In genomic region chr1:152188673-152189591, GRCh38 we compare ENCODE assay signal across 9 cellular contexts. TPM values are rescaled to one million over a fixed set of nuclear protein-coding genes. Genes with fewer than 3 reads are reported as not detected.
DNase-seq lines count a peak whose midpoint lies in the region; ATAC-seq and TF ChIP-seq lines count a peak whose summit lies in the region.
"Had no signal": no experiment of that assay in that cellular context is flagged by ENCODE, and none has a peak within 500 bp of the region (broad histone marks: within the 10 kb centered on the region; RNA-seq: fewer than 3 reads in every experiment).

No MANE protein-coding gene starts in this region.

- peak overlapping the region; percentile 66 for H2AK9ac ChIP-seq in IMR-90 (replicated peaks; ENCODE audit: low read depth, low read length, poor library complexity)

- no peak overlapping the region for H3K23ac ChIP-seq in IMR-90 (ENCODE audit: low read depth, low read length)

- no peak overlapping the region for H2BK120ac ChIP-seq in IMR-90 (ENCODE audit: low read depth, low read length)

- no peaks in the 10 kb centered on the region for H3K4me1 ChIP-seq in IMR-90 (ENCODE audit: control insufficient read depth, insufficient read depth, low read length)
- H3K4me1 ChIP-seq in right atrium auricular region = no peaks in the 10 kb centered on the region

- H3K36me3 Mint-ChIP-seq in activated naive CD8-positive, alpha-beta T cell treated with anti-CD3 and anti-CD28 coated beads, Interleukin-2, amount 50 U/mL, for 24 hours (ENCODE audit: low read depth) = no peaks in the 10 kb centered on the region

- H2BK5ac ChIP-seq in IMR-90 (ENCODE audit: low read depth, low read length, poor library complexity, severe bottlenecking) = no peak overlapping the region

- H4K20me1 ChIP-seq in IMR-90 (ENCODE audit: insufficient read depth, low read length) = no peaks in the 10 kb centered on the region

- in situ Hi-C loops in IMR-90 (cut with MboI; ENCODE audit: low sequenced_read_pairs) = no loop called here

- H2AFZ ChIP-seq in IMR-90 (replicated peaks; ENCODE audit: low read length, poor library complexity) = peak overlapping the region; percentile 95

- WGBS in IMR-90 (ENCODE audit: extremely low coverage in 2 of 2, insufficient read length in 1 of 2), 2 experiments = 13% methylated on average over 28 of the region's 62 CpGs; no CpG with 5 or more reads in 1 of the 2 experiments

- H3K4ac ChIP-seq in IMR-90 (ENCODE audit: low read depth, low read length) = no peak overlapping the region; the same call in 1 of the 2 replicates

- dilution Hi-C loops in IMR-90 (cut with HindIII; ENCODE audit: low sequenced_read_pairs, unreplicated experiment) = no loop called here

- H3K4me3 Mint-ChIP-seq in activated naive CD8-positive, alpha-beta T cell treated with anti-CD3 and anti-CD28 coated beads, Interleukin-2, amount 50 U/mL, for 24 hours = peak overlapping the region; percentile 81

- POLR2A ChIA-PET in IMR-90 (lab: Charles Lee; ENCODE audit: unreplicated experiment) = no interaction called here

- H3K4me3 ChIP-seq in IMR-90 (ENCODE audit: insufficient read depth, low read depth, low read length) = peak overlapping the region; percentile 36
- H3K4me3 ChIP-seq in right atrium auricular region = peak overlapping the region; percentile 43 to 55
- H3K4me3 ChIP-seq in skeletal muscle cell (ENCODE audit: low read depth, low read length) = peak overlapping the region; percentile 48

- H3K18ac ChIP-seq in IMR-90 (ENCODE audit: low read depth, low read length) = no peak overlapping the region; the same call in 1 of the 2 replicates

- H3K27ac ChIP-seq in IMR-90 (ENCODE audit: insufficient read depth, low read length) (no peak overlapping the region), right atrium auricular region (peak overlapping the region; percentile 70 to 77)

- intact Hi-C loops in IMR-90 (cut with micrococcal nuclease) = loop anchor here (1.0 to 10.0 kb wide), 4 partner anchors 38 to 269 kb away; no protein-coding TSS in a partner anchor

- H3K9me1 ChIP-seq in IMR-90 (ENCODE audit: insufficient read depth, low read length) = no peaks in the 10 kb centered on the region

- H3K79me1 ChIP-seq in IMR-90 (ENCODE audit: low read depth in 1 of 2, low read length in 2 of 2) = no peaks in the 10 kb centered on the region

- peak; percentile 49 for TF ChIP-seq CTCF in IMR-90 (conservative IDR thresholded peaks at IDR 0.05; ENCODE audit: low read depth, low read length)
- peak; percentile 71 to 84 for TF ChIP-seq CTCF in right atrium auricular region (IDR thresholded peaks at IDR 0.05)

- H4K8ac ChIP-seq in IMR-90 (ENCODE audit: low read depth in 2 of 2, low read length in 2 of 2) = peak overlapping the region; percentile 44 to 53; a peak in 1 of 4 replicates

- H2BK20ac ChIP-seq in IMR-90 (ENCODE audit: low read depth, low read length) = no peak overlapping the region

- H3K56ac ChIP-seq in IMR-90 (ENCODE audit: extremely low read depth, insufficient read depth, low read length) = no peak overlapping the region

- DNase-seq in EL (peak; percentile 62), IMR-90 (peak; percentile 30), T-helper 1 cell (peak; percentile 56 to 77 (median 67)), right atrium auricular region (ENCODE audit: low spot score) (peak; percentile 83), skeletal muscle cell (ENCODE audit: low read depth) (no peak), NCI-H2029 treated with DMSO at 0.1 percent for 48 hours (lab: John Stamatoyannopoulos, UW) (no peak)
- peak; percentile 84 for DNase-seq in activated naive CD8-positive, alpha-beta T cell treated with anti-CD3 and anti-CD28 coated beads, Interleukin-2, amount 50 U/mL, for 24 hours

- H2BK15ac ChIP-seq in IMR-90 (ENCODE audit: low read depth, low read length) = no peak overlapping the region

- 0 out of 2 replicates have a peak overlapping the region, but pooled peaks have one; percentile 21 for H4K5ac ChIP-seq in IMR-90 (ENCODE audit: low read depth, low read length)

- TF ChIP-seq POLR2A in IMR-90 (IDR thresholded peaks at IDR 0.05; ENCODE audit: low read depth, low read length) = no peak

- ATAC-seq in IMR-90 (ENCODE audit: low read depth) (peak; percentile 45), GM19023 (IDR thresholded peaks at IDR 0.05; ENCODE audit: unreplicated experiment) (no peak)
- peak; percentile 52 for ATAC-seq in activated naive CD8-positive, alpha-beta T cell treated with anti-CD3 and anti-CD28 coated beads, Interleukin-2, amount 50 U/mL, for 24 hours

- H3K14ac ChIP-seq in IMR-90 (replicated peaks; ENCODE audit: low read depth, low read length) = no peak overlapping the region

- no peak overlapping the region; the same call in 1 of the 2 replicates for H3K9ac ChIP-seq in IMR-90 (ENCODE audit: low read depth, low read length)

- H3K9me3 Mint-ChIP-seq in activated naive CD8-positive, alpha-beta T cell treated with anti-CD3 and anti-CD28 coated beads, Interleukin-2, amount 50 U/mL, for 24 hours = no peaks in the 10 kb centered on the region

- H3K9me3 ChIP-seq in IMR-90 (ENCODE audit: control insufficient read depth, insufficient read depth, low read length) (no peaks in the 10 kb centered on the region), right atrium auricular region (no peaks in the 10 kb centered on the region)

- no peaks in the 10 kb centered on the region for H3K27me3 ChIP-seq in IMR-90 (ENCODE audit: control insufficient read depth, insufficient read depth, low read length)
- H3K27me3 ChIP-seq in right atrium auricular region = no peaks in the 10 kb centered on the region

- H3K36me3 ChIP-seq in IMR-90 (ENCODE audit: control insufficient read depth, insufficient read depth, low read length) (no peaks in the 10 kb centered on the region), right atrium auricular region (no peaks in the 10 kb centered on the region)

- H3K27me3 Mint-ChIP-seq in activated naive CD8-positive, alpha-beta T cell treated with anti-CD3 and anti-CD28 coated beads, Interleukin-2, amount 50 U/mL, for 24 hours = peaks cover 3% of the 10 kb centered on the region

- CTCF ChIA-PET in IMR-90 (lab: Yijun Ruan, JAX) = interaction anchor here (1.0 to 1.5 kb wide), 3 partner anchors 38 to 270 kb away, joined by 3 to 4 read pairs (median 4); no protein-coding TSS in a partner anchor

- BruUV-seq in IMR-90 (replicated peaks; lab: Mats Ljungman, UMichigan) = no TSS peak

- H2AK5ac ChIP-seq in IMR-90 (ENCODE audit: low read depth, low read length) = no peak overlapping the region

- H3K4me1 Mint-ChIP-seq in activated naive CD8-positive, alpha-beta T cell treated with anti-CD3 and anti-CD28 coated beads, Interleukin-2, amount 50 U/mL, for 24 hours = peaks cover 9% of the 10 kb centered on the region

- no peak for TF ChIP-seq RAD21 in IMR-90 (IDR thresholded peaks at IDR 0.05; ENCODE audit: low read length)

- peak overlapping the region; percentile 43 for H3K27ac Mint-ChIP-seq in activated naive CD8-positive, alpha-beta T cell treated with anti-CD3 and anti-CD28 coated beads, Interleukin-2, amount 50 U/mL, for 24 hours

- no peak overlapping the region for H4K91ac ChIP-seq in IMR-90 (ENCODE audit: insufficient read depth, low read depth, low read length)

- peak overlapping the region; percentile 60 for H3K4me2 ChIP-seq in IMR-90 (ENCODE audit: low read depth, low read length)

TF ChIP-seq in IMR-90, 13 proteins besides CTCF, POLR2A, EP300 and RAD21:
- TF ChIP-seq RFX5 (IDR thresholded peaks at IDR 0.05; ENCODE audit: low read depth, low read length) (no peak), SMC3 (IDR thresholded peaks at IDR 0.05; ENCODE audit: low read depth, low read length) (peak; percentile 17; the same call in 1 of the 2 replicates)

RNA-seq across cellular contexts. Expression of gene RPTN, which starts 29.9 kb away (rescaled TPM):
- not detected in 2 replicates for total RNA-seq in IMR-90 (2012; rRNA removed)
- not detected in 2 replicates for polyA plus RNA-seq in IMR-90 (2012; rRNA removed)
- polyA plus RNA-seq in IMR-90 (2012; cell fraction: cytosol; rRNA removed) = not detected in 2 replicates
- not detected in 2 replicates for polyA plus RNA-seq in IMR-90 (2012; cell fraction: nucleus; rRNA removed; ENCODE audit: low replicate concordance)
- total RNA-seq in right atrium auricular region = not detected
- total RNA-seq: frontal cortex had no signal

RNA-seq across cellular contexts. Expression of gene HRNR, which starts 35.1 kb away (rescaled TPM):
- total RNA-seq in IMR-90 (2012; rRNA removed) = not detected in 2 replicates
- polyA plus RNA-seq in IMR-90 (2012; rRNA removed) = under 0.01 TPM in 1 of 2 replicates, not detected in the other
- not detected in 2 replicates for polyA plus RNA-seq in IMR-90 (2012; cell fraction: cytosol; rRNA removed)
- polyA plus RNA-seq in IMR-90 (2012; cell fraction: nucleus; rRNA removed; ENCODE audit: low replicate concordance) = not detected in 2 replicates
- total RNA-seq in right atrium auricular region = not detected
- total RNA-seq: frontal cortex had no signal

Comparison
In these comparisons a context has a peak if more than half of its experiments do, and no peak if none do; other contexts are left out.
1. DNase-seq: peak in EL (single experiment), IMR-90 (single experiment), T-helper 1 cell (5 of 5), activated naive CD8-positive, alpha-beta T cell treated with anti-CD3 and anti-CD28 coated beads, Interleukin-2, amount 50 U/mL, for 24 hours (single experiment) and right atrium auricular region (single experiment); none in skeletal muscle cell (single experiment) and NCI-H2029 treated with DMSO at 0.1 percent for 48 hours (single experiment).
2. Peak in every context shown above with its lines, with median percentiles within 50 percentile points of each other: H3K4me3 ChIP-seq.